ENCODE assay signal across 21 cellular contexts in the genomic region with DNA sequence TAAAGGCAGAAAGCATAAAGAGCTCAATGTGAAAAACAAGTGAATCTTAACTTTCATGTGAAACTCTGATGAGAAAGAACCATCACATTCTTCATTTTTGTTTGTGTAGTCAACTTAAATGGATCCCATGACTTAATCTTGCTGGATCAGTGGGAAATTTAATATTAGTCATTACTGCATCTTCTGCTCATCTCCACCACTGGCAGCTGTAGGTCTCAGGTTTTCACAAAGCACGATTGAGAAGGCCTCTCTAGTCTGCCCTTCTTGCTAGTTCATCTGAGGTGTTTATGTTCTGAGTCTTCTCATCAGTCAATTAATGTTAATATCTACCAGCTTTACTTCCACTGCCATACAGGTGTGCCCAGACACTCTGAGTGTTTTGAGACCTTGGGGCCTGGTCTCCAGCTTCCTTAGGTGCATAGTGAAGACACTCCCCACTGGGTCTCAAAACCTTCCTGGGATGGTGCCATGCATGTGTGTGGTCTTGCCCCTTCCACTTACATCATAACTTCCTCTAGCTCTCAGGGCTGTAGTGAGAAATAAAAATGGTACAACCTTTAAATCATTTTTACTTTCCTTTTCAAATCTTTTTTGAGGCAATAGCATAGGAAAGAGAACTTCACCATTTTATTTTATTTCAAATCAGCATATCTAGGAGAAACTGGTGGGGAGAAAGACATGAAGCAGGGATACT.
"Had no signal": no experiment of that assay in that cellular context is flagged by ENCODE, and none has a peak within 500 bp of the region (broad histone marks: within the 10 kb centered on the region; RNA-seq: fewer than 3 reads in every experiment).

No MANE protein-coding gene starts in this region.

- H3K4me1 Mint-ChIP-seq: nephron progenitor cell had no signal

- ATAC-seq: effector memory CD8-positive, alpha-beta T cell; foreskin keratinocyte; left ventricle myocardium superior; T-helper 17 cell had no signal

- H3K27ac ChIP-seq: foreskin keratinocyte, right atrium auricular region, skin epidermis, suprapubic skin had no signal

- H3K27me3 ChIP-seq: foreskin keratinocyte, right atrium auricular region, suprapubic skin had no signal

- DNase-seq: activated B cell treated with CpG ODN at 0.5 μM for 24 hours; aorta; effector memory CD8-positive, alpha-beta T cell; foreskin keratinocyte; glutamatergic neuron; left ventricle myocardium superior; mesendoderm; nephron progenitor cell; occipital lobe; stimulated activated CD4-positive, alpha-beta T cell treated with anti-CD3 and anti-CD28 coated beads, Interleukin-15, amount 100 ng/mL, for 24 hours; stimulated activated CD4-positive, alpha-beta T cell treated with anti-CD3 and anti-CD28 coated beads, Interleukin-4, amount 100 ng/mL, for 24 hours; stimulated activated naive CD4-positive, alpha-beta T cell treated with Interleukin-2 at 50 U/mL for 16 hours; T-helper 17 cell had no signal

- H3K4me3 ChIP-seq: right atrium auricular region, skin epidermis, suprapubic skin had no signal

- H3K27ac Mint-ChIP-seq: activated B cell treated with CpG ODN at 0.5 μM for 24 hours; activated naive CD4-positive, alpha-beta T cell treated with anti-CD3 and anti-CD28 coated beads, Interleukin-2, amount 50 U/mL, for 72 hours; activated T-helper 2 cell treated with anti-CD3 and anti-CD28 coated beads, Interferon-gamma antibody, Interleukin-2, Interleukin-4, amounts not matched to agents 10 μg/mL and 5 μg/mL and 100 μg/mL, durations not matched to agents 14 hours and 24 hours and 36 hours; dendritic cell treated with granulocyte-macrophage colony-stimulating factor and Interleukin-4, amounts not matched to agents 40 ng/mL and 50 ng/mL, for 4 days; nephron progenitor cell; T-helper 17 cell; type B pancreatic cell had no signal

- H3K9me3 Mint-ChIP-seq: effector memory CD8-positive, alpha-beta T cell; nephron progenitor cell had no signal

- FAIRE-seq: TTC549 had no signal

- H3K36me3 Mint-ChIP-seq: type B pancreatic cell had no signal

- H3K27me3 Mint-ChIP-seq: activated B cell treated with CpG ODN at 0.5 μM for 24 hours; dendritic cell treated with granulocyte-macrophage colony-stimulating factor and Interleukin-4, amounts not matched to agents 40 ng/mL and 50 ng/mL, for 4 days; effector memory CD8-positive, alpha-beta T cell; T-helper 17 cell; type B pancreatic cell had no signal

- H3K4me3 Mint-ChIP-seq: activated B cell treated with CpG ODN at 0.5 μM for 24 hours; dendritic cell treated with granulocyte-macrophage colony-stimulating factor and Interleukin-4, amounts not matched to agents 40 ng/mL and 50 ng/mL, for 4 days; nephron progenitor cell; T-helper 17 cell; type B pancreatic cell had no signal
